11 cellular contexts compared by ENCODE assay signal in the genomic region with DNA sequence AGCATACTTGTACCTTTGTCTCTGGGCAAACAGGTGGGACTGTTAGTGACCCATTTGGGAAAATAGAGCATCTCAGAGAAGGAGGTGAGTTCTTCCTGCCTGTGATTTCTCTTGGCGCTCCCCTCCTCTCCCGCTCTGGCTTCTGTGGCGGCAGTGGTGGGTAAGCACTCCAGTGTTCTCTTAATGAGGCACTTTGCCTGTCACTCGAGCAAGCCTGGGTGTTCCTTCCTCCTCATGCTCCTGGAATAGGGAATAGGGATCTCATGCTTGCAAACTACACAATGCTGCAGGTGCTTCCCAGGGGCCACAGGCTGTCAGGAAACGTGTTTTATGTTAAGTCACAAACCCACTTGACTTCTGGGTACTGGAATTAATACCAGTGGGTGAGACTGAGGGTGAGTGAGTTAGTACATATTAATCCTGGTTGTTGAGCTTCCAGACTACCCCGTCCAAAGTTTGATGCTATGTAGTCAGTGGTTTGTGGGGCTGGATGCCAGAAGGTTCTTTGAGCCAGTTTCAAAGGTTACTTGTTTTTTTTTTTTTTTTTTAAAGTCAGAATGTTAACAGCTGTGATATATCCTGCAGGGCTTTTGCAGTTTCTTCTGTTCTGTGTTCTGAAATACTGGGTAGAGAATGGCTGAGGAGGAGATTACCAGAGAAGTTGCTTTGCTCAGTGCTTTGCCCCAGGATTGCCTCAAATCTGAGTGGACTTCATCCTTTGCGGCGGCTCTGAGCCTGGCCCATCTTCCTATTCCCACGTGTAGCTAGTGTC. TPM values are rescaled to one million over a fixed set of nuclear protein-coding genes. Genes with fewer than 3 reads are reported as not detected.
DNase-seq lines count a peak whose midpoint lies in the region; ATAC-seq and TF ChIP-seq lines count a peak whose summit lies in the region.
"Had no signal": no experiment of that assay in that cellular context is flagged by ENCODE, and none has a peak within 500 bp of the region (broad histone marks: within the 10 kb centered on the region; RNA-seq: fewer than 3 reads in every experiment).

No MANE protein-coding gene starts in this region.

- H3K27ac ChIP-seq in mesenchymal stem cell (ENCODE audit: low read length, poor library complexity, severe bottlenecking) = no peak overlapping the region
- peak overlapping the region in 2 of 4 donors; percentile 36 to 43 for H3K27ac ChIP-seq in gastroesophageal sphincter
- no peak overlapping the region for H3K27ac ChIP-seq in trophoblast cell (ENCODE audit: low read depth, low read length)

- no peak overlapping the region for H4K12ac ChIP-seq in trophoblast cell (ENCODE audit: low read depth, low read length)

- no peak overlapping the region for H2BK15ac ChIP-seq in mesenchymal stem cell (ENCODE audit: low read depth, poor library complexity, severe bottlenecking)

- H2AFZ ChIP-seq in mesenchymal stem cell (ENCODE audit: low read depth, low read length) (no peak overlapping the region), trophoblast cell (ENCODE audit: insufficient read depth, low read length, poor library complexity) (no peak overlapping the region)

- H3K79me1 ChIP-seq in mesenchymal stem cell (replicated peaks; ENCODE audit: low read length, poor library complexity, severe bottlenecking) = peaks cover 13% of the 10 kb centered on the region
- no peaks in the 10 kb centered on the region for H3K79me1 ChIP-seq in trophoblast cell (ENCODE audit: low read length)

- ATAC-seq in GM18909 (IDR thresholded peaks at IDR 0.05; ENCODE audit: poor library complexity, unreplicated experiment) (no peak), gastroesophageal sphincter (no peak), GM21619 (IDR thresholded peaks at IDR 0.05; ENCODE audit: unreplicated experiment) (no peak)
- ATAC-seq: activated CD8-positive, alpha-beta memory T cell treated with anti-CD3 and anti-CD28 coated beads, Interleukin-2, amount 10 ng/mL, durations not matched to agents 7 days and 5 days had no signal

- peaks cover 2% of the 10 kb centered on the region for H3K4me1 ChIP-seq in mesenchymal stem cell (ENCODE audit: control insufficient read depth, insufficient read depth, low read depth, low read length)
- peaks cover 0 to 20% (median 0%) of the 10 kb centered on the region in 3 donors for H3K4me1 ChIP-seq in gastroesophageal sphincter
- H3K4me1 ChIP-seq in trophoblast cell (ENCODE audit: control insufficient read depth in 1 of 2, insufficient read depth in 2 of 2, low read length in 2 of 2) = no peaks in the 10 kb centered on the region

- H3K4ac ChIP-seq in mesenchymal stem cell (ENCODE audit: low read depth in 1 of 2, low read length in 2 of 2) (no peak overlapping the region), trophoblast cell (ENCODE audit: low read depth, low read length) (no peak overlapping the region)

- no peak overlapping the region for H4K91ac ChIP-seq in mesenchymal stem cell (ENCODE audit: low read length)
- H4K91ac ChIP-seq in trophoblast cell (ENCODE audit: low read depth, low read length) = no peak overlapping the region

- H3K79me2 ChIP-seq in trophoblast cell (ENCODE audit: control insufficient read depth, insufficient read depth, low read length, poor library complexity) = no peaks in the 10 kb centered on the region

- H3K36me3 ChIP-seq in mesenchymal stem cell (ENCODE audit: control insufficient read depth in 1 of 2, insufficient read depth in 2 of 2, low read depth in 1 of 2, low read length in 2 of 2) (peaks cover 42 to 53% of the 10 kb centered on the region in 2 experiments), gastroesophageal sphincter (peaks cover 0 to 60% of the 10 kb centered on the region in 2 donors), trophoblast cell (ENCODE audit: control insufficient read depth in 1 of 2, insufficient read depth in 2 of 2, low read length in 2 of 2) (peaks cover 32 to 47% of the 10 kb centered on the region in 2 experiments)

- TF ChIP-seq CTCF in CD14-positive monocyte (IDR thresholded peaks at IDR 0.05) = no peak
- no peak for TF ChIP-seq CTCF in HFFc6 (IDR thresholded peaks at IDR 0.05)
- no peak for TF ChIP-seq CTCF in choroid plexus epithelial cell (conservative IDR thresholded peaks at IDR 0.05; ENCODE audit: low read depth, low read length)
- TF ChIP-seq CTCF in gastroesophageal sphincter (IDR thresholded peaks at IDR 0.05) = no peak

- H2AK5ac ChIP-seq in mesenchymal stem cell (ENCODE audit: low read length, severe bottlenecking) (no peak overlapping the region), trophoblast cell (ENCODE audit: low read length) (no peak overlapping the region)

- H3K4me3 Mint-ChIP-seq in CD14-positive monocyte = no peak overlapping the region
- no peak overlapping the region for H3K4me3 Mint-ChIP-seq in HFFc6
- H3K4me3 Mint-ChIP-seq: activated CD8-positive, alpha-beta memory T cell treated with anti-CD3 and anti-CD28 coated beads, Interleukin-2, amount 10 ng/mL, durations not matched to agents 7 days and 5 days had no signal

- H2BK120ac ChIP-seq in mesenchymal stem cell (ENCODE audit: low read depth, low read length) (no peak overlapping the region), trophoblast cell (ENCODE audit: insufficient read depth, low read length, poor library complexity) (no peak overlapping the region)

- no peak for TF ChIP-seq EP300 in gastroesophageal sphincter (IDR thresholded peaks at IDR 0.05)

- H3K9me3 ChIP-seq in mesenchymal stem cell (ENCODE audit: control insufficient read depth, low read length) (no peaks in the 10 kb centered on the region), gastroesophageal sphincter (no peaks in the 10 kb centered on the region), trophoblast cell (ENCODE audit: insufficient read depth, low read depth, low read length) (no peaks in the 10 kb centered on the region)

- H3K27me3 Mint-ChIP-seq in CD14-positive monocyte (ENCODE audit: low read depth in 3 of 3) = no peaks in the 10 kb centered on the region
- no peaks in the 10 kb centered on the region; the same call in 1 of the 2 replicates for H3K27me3 Mint-ChIP-seq in HFFc6 (ENCODE audit: insufficient read depth)
- H3K27me3 Mint-ChIP-seq: activated CD8-positive, alpha-beta memory T cell treated with anti-CD3 and anti-CD28 coated beads, Interleukin-2, amount 10 ng/mL, durations not matched to agents 7 days and 5 days had no signal

- no peak for DNase-seq in CD14-positive monocyte (ENCODE audit: low spot score)
- no peak for DNase-seq in HFFc6
- peak; percentile 46 for DNase-seq in choroid plexus epithelial cell (ENCODE audit: low read depth)
- no peak for DNase-seq in mesenchymal stem cell
- DNase-seq in trophoblast cell = no peak
- DNase-seq: activated CD8-positive, alpha-beta memory T cell treated with anti-CD3 and anti-CD28 coated beads, Interleukin-2, amount 10 ng/mL, durations not matched to agents 7 days and 5 days; glutamatergic neuron; NCI-H1105 treated with DMSO at 0.1 percent for 48 hours had no signal

- intact Hi-C loops in CD14-positive monocyte (cut with micrococcal nuclease) = no loop called here

- H3K14ac ChIP-seq in mesenchymal stem cell (ENCODE audit: low read length in 2 of 2) = no peak overlapping the region
- no peak overlapping the region for H3K14ac ChIP-seq in trophoblast cell (ENCODE audit: low read length)

- H3K4me1 Mint-ChIP-seq in CD14-positive monocyte = no peaks in the 10 kb centered on the region
- H3K4me1 Mint-ChIP-seq in HFFc6 (ENCODE audit: low read depth) = peaks cover 13% of the 10 kb centered on the region; the same call in 1 of the 2 replicates
- H3K4me1 Mint-ChIP-seq: activated CD8-positive, alpha-beta memory T cell treated with anti-CD3 and anti-CD28 coated beads, Interleukin-2, amount 10 ng/mL, durations not matched to agents 7 days and 5 days had no signal

- WGBS in mesenchymal stem cell = 98% methylated on average over 9 of the region's 9 CpGs
- WGBS in gastroesophageal sphincter (ENCODE audit: low coverage in 1 of 2), 2 donors = 10 to 27% methylated on average over 5 to 9 of the region's 9 CpGs
- no CpG with 5 or more reads among the region's 9 CpGs for WGBS in trophoblast cell (ENCODE audit: extremely low coverage, insufficient coverage, insufficient read length)

- no peaks in the 10 kb centered on the region for H3K27me3 ChIP-seq in mesenchymal stem cell (ENCODE audit: control insufficient read depth in 1 of 2, insufficient read depth in 1 of 2, low read length in 2 of 2)
- H3K27me3 ChIP-seq in gastroesophageal sphincter = no peaks in the 10 kb centered on the region
- no peaks in the 10 kb centered on the region for H3K27me3 ChIP-seq in trophoblast cell (ENCODE audit: insufficient read depth, low read length)

- H2BK12ac ChIP-seq in mesenchymal stem cell (ENCODE audit: low read length in 2 of 2) = peak overlapping the region in 1 of 2 experiments; percentile 54
- H2BK12ac ChIP-seq in trophoblast cell (ENCODE audit: low read length) = no peak overlapping the region

- H3K4me2 ChIP-seq in mesenchymal stem cell (ENCODE audit: low read length, poor library complexity, severe bottlenecking) (no peak overlapping the region), trophoblast cell (ENCODE audit: low read length) (no peak overlapping the region)

- peak overlapping the region in 5 of 7 donors; percentile 11 to 78 (median 42) for H3K27ac Mint-ChIP-seq in CD14-positive monocyte
- H3K27ac Mint-ChIP-seq in HFFc6 = peak overlapping the region; percentile 11; the same call in 1 of the 2 replicates
- H3K27ac Mint-ChIP-seq: activated CD8-positive, alpha-beta memory T cell treated with anti-CD3 and anti-CD28 coated beads, Interleukin-2, amount 10 ng/mL, durations not matched to agents 7 days and 5 days had no signal

- no peak for TF ChIP-seq POLR2A in gastroesophageal sphincter (IDR thresholded peaks at IDR 0.05)

- H3K23ac ChIP-seq in mesenchymal stem cell (ENCODE audit: low read length in 2 of 2) (no peak overlapping the region), trophoblast cell (ENCODE audit: low read length) (no peak overlapping the region)

- no peak overlapping the region for H3K18ac ChIP-seq in mesenchymal stem cell (ENCODE audit: low read depth in 1 of 2, low read length in 2 of 2)
- H3K18ac ChIP-seq in trophoblast cell (ENCODE audit: low read length) = no peak overlapping the region

- H4K8ac ChIP-seq in mesenchymal stem cell (ENCODE audit: low read length) = no peak overlapping the region
- H4K8ac ChIP-seq in trophoblast cell (ENCODE audit: low read depth, low read length) = no peak overlapping the region

- H3K4me3 ChIP-seq in choroid plexus epithelial cell (ENCODE audit: low read depth, low read length) = no peak overlapping the region
- H3K4me3 ChIP-seq in mesenchymal stem cell (ENCODE audit: insufficient read depth in 1 of 2, low read depth in 1 of 2, low read length in 2 of 2) = no peak overlapping the region
- H3K4me3 ChIP-seq in gastroesophageal sphincter = no peak overlapping the region
- H3K4me3 ChIP-seq in trophoblast cell (ENCODE audit: low read depth, low read length) = no peak overlapping the region

- H3K36me3 Mint-ChIP-seq in CD14-positive monocyte (peaks cover 61 to 79% of the 10 kb centered on the region in 2 donors), HFFc6 (ENCODE audit: low read depth) (peaks cover 21% of the 10 kb centered on the region)

- H3K9ac ChIP-seq in mesenchymal stem cell (ENCODE audit: low read length) (peak overlapping the region; percentile 33), trophoblast cell (ENCODE audit: low read length) (no peak overlapping the region)

- H2BK5ac ChIP-seq in mesenchymal stem cell (ENCODE audit: low read depth, low read length, poor library complexity, severe bottlenecking) (no peak overlapping the region), trophoblast cell (ENCODE audit: low read depth, low read length, poor library complexity) (no peak overlapping the region)

- no peaks in the 10 kb centered on the region for H3K9me3 Mint-ChIP-seq in CD14-positive monocyte
- H3K9me3 Mint-ChIP-seq in HFFc6 = no peaks in the 10 kb centered on the region

RNA-seq across cellular contexts. Expression of a gene that starts 30.5 kb away (rescaled TPM):
- polyA plus RNA-seq in CD14-positive monocyte = 10 to 100 TPM; 17.5 to 23.7 TPM
- 10 to 100 TPM; 47.6 to 56.4 (median 52.0) TPM for total RNA-seq in HFFc6 (2021; fragmentation: NEBNext Ultra II Directional; extraction: Animal tissue kit (Norgen Biotek cat#: 25700))
- 47.5 TPM for polyA plus RNA-seq in mesenchymal stem cell (2013, experiment 1 of 2)
- 48.2 TPM for polyA plus RNA-seq in mesenchymal stem cell (2013, experiment 2 of 2)
- total RNA-seq in gastroesophageal sphincter = 10 to 100 TPM; 18.4 to 41.7 (median 35.8) TPM
- 44.8 and 49.1 TPM in 2 replicates for polyA plus RNA-seq in trophoblast cell (2013)
